ENCODE assay signal across 8 cellular contexts in the genomic region with DNA sequence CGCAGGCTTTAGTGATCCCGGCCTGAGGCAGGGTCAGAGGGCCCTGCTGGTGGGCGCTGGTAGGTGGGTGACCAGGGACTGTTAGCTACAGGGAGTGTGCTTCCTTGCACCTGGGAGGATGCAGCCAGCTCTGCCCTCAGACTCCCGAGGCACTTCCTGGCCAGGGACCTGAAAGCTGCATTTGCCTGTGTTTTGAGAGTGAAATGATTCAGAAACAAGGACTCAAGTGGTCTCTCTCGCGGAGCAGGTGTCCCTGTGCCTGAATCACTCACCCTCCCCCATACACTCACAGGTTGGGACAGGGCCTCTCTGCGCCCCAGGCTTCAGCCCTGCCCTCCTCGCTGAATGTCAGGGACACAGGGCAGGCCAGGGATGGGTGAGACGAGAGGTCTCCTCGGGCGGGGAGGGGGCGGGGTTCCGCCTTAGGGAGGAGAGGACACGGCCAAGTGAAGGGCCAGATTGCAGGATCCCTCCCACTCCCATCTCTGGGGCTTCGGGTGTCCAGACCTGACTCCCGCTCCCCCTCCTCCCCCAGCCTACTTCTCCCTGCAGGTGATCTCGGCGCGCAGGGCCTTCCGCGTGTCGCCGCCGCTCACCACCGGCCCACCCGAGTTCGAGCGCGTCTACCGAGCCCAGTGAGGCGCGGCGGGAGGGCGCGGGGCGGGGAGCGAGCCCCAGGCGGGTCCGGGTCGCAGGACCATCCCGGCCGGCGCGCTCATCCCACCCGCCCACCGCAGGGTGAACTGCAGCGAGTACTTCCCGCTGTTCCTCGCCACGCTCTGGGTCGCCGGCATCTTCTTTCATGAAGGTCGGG. TPM values are rescaled to one million over a fixed set of nuclear protein-coding genes. Genes with fewer than 3 reads are reported as not detected.
DNase-seq lines count a peak whose midpoint lies in the region; ATAC-seq lines count a peak whose summit lies in the region.

No MANE protein-coding gene starts in this region.

- peak; percentile 0 to 1 for ATAC-seq in left cardiac atrium

- CTCF ChIA-PET in activated CD4-positive, alpha-beta memory T cell treated with anti-CD3 and anti-CD28 coated beads, Interleukin-2, amount 10 ng/mL, durations not matched to agents 7 days and 5 days (lab: Charles Lee): interaction anchor here (0.5 to 3.2 kb wide), 8 partner anchors 11 to 135 kb away, joined by 3 to 14 read pairs (median 4); no protein-coding TSS in a partner anchor

- DNase-seq in NCI-H1092 treated with DMSO at 0.1 percent for 48 hours (lab: John Stamatoyannopoulos, UW) (peak; percentile 7), NCI-H1092 (lab: John Stamatoyannopoulos, UW) (no peak), HuH-7.5 (ENCODE audit: low spot score) (peak; percentile 70), left cardiac atrium (no peak), skeletal muscle cell (ENCODE audit: low read depth) (no peak), HuH-7 (ENCODE audit: low spot score) (no peak), SIG-M5 treated with dmso at 0.1 percent for 504 hours (lab: John Stamatoyannopoulos, UW; ENCODE audit: unreplicated experiment) (no peak)
- no peak for DNase-seq in activated CD4-positive, alpha-beta memory T cell treated with anti-CD3 and anti-CD28 coated beads, Interleukin-2, amount 10 ng/mL, durations not matched to agents 7 days and 5 days

- H3K27ac Mint-ChIP-seq in activated CD4-positive, alpha-beta memory T cell treated with anti-CD3 and anti-CD28 coated beads, Interleukin-2, amount 10 ng/mL, durations not matched to agents 7 days and 5 days: no peak overlapping the region

- H3K4me1 Mint-ChIP-seq in activated CD4-positive, alpha-beta memory T cell treated with anti-CD3 and anti-CD28 coated beads, Interleukin-2, amount 10 ng/mL, durations not matched to agents 7 days and 5 days: peaks cover 26% of the 10 kb centered on the region

- H3K36me3 Mint-ChIP-seq in activated CD4-positive, alpha-beta memory T cell treated with anti-CD3 and anti-CD28 coated beads, Interleukin-2, amount 10 ng/mL, durations not matched to agents 7 days and 5 days (ENCODE audit: low read depth): peaks cover 18% of the 10 kb centered on the region

- intact Hi-C loops in left cardiac atrium (cut with DNase I): loop anchor here in 1 of 2 donors (5.0 kb wide), 1 partner anchor 118 kb away; no protein-coding TSS in a partner anchor

- H3K27me3 Mint-ChIP-seq in activated CD4-positive, alpha-beta memory T cell treated with anti-CD3 and anti-CD28 coated beads, Interleukin-2, amount 10 ng/mL, durations not matched to agents 7 days and 5 days: no peaks in the 10 kb centered on the region

- H3K9me3 Mint-ChIP-seq in activated CD4-positive, alpha-beta memory T cell treated with anti-CD3 and anti-CD28 coated beads, Interleukin-2, amount 10 ng/mL, durations not matched to agents 7 days and 5 days: no peaks in the 10 kb centered on the region

- peak overlapping the region; percentile 59 for H3K4me3 ChIP-seq in skeletal muscle cell (ENCODE audit: low read depth, low read length)

- peak overlapping the region; percentile 59 for H3K4me3 Mint-ChIP-seq in activated CD4-positive, alpha-beta memory T cell treated with anti-CD3 and anti-CD28 coated beads, Interleukin-2, amount 10 ng/mL, durations not matched to agents 7 days and 5 days

- POLR2A ChIA-PET in activated CD4-positive, alpha-beta memory T cell treated with anti-CD3 and anti-CD28 coated beads, Interleukin-2, amount 10 ng/mL, durations not matched to agents 7 days and 5 days (lab: Charles Lee): interaction anchor here (0.8 to 5.8 kb wide), 9 partner anchors 9 to 171 kb away, joined by 3 to 37 read pairs (median 4); partner anchors contain the start of genes CANX, MGAT4B and SQSTM1

RNA-seq across cellular contexts. Expression of gene LTC4S, which starts 1.5 kb away (rescaled TPM):
- total RNA-seq in activated CD4-positive, alpha-beta memory T cell treated with anti-CD3 and anti-CD28 coated beads, Interleukin-2, amount 10 ng/mL, durations not matched to agents 7 days and 5 days: 1 to 10 TPM; 2.1 to 3.3 TPM
- total RNA-seq in left cardiac atrium: 10 to 100 TPM; 13.9 to 16.1 TPM

RNA-seq across cellular contexts. Expression of gene MGAT4B, which starts 11.4 kb away (rescaled TPM):
- total RNA-seq in activated CD4-positive, alpha-beta memory T cell treated with anti-CD3 and anti-CD28 coated beads, Interleukin-2, amount 10 ng/mL, durations not matched to agents 7 days and 5 days: 10 to 100 TPM; 94.8 to 95.7 TPM
- 10 to 100 TPM; 66.5 to 85.9 TPM for total RNA-seq in left cardiac atrium

RNA-seq across cellular contexts. Expression of gene SQSTM1, which starts 25.4 kb away (rescaled TPM):
- total RNA-seq in activated CD4-positive, alpha-beta memory T cell treated with anti-CD3 and anti-CD28 coated beads, Interleukin-2, amount 10 ng/mL, durations not matched to agents 7 days and 5 days: 100 to 1,000 TPM; 178 to 183 TPM
- total RNA-seq in left cardiac atrium: 100 to 1,000 TPM; 302 to 316 TPM

Comparison
In these comparisons a context has a peak if more than half of its experiments do, and no peak if none do; other contexts are left out.
1. DNase-seq: peak in NCI-H1092 treated with DMSO at 0.1 percent for 48 hours (single experiment) and HuH-7.5 (single experiment); none in NCI-H1092 (single experiment), activated CD4-positive, alpha-beta memory T cell treated with anti-CD3 and anti-CD28 coated beads, Interleukin-2, amount 10 ng/mL, durations not matched to agents 7 days and 5 days (single experiment), left cardiac atrium (single experiment), skeletal muscle cell (single experiment), HuH-7 (single experiment) and SIG-M5 treated with dmso at 0.1 percent for 504 hours (single experiment).